Comparison of ENCODE assay signal across 9 cellular contexts in genomic region chr10:86710987-86711236, GRCh38. TPM values are rescaled to one million over a fixed set of nuclear protein-coding genes. Genes with fewer than 3 reads are reported as not detected.
DNase-seq lines count a peak whose midpoint lies in the region; ATAC-seq, FAIRE-seq and TF ChIP-seq lines count a peak whose summit lies in the region.
"Had no signal": no experiment of that assay in that cellular context is flagged by ENCODE, and none has a peak within 500 bp of the region (broad histone marks: within the 10 kb centered on the region; RNA-seq: fewer than 3 reads in every experiment).

No MANE protein-coding gene starts in this region.

- H3K4me2 ChIP-seq in H1 (ENCODE audit: insufficient read depth in 1 of 2, low read depth in 2 of 2, low read length in 2 of 2): peak overlapping the region; percentile 90 to 93

- no peaks in the 10 kb centered on the region for H4K20me1 ChIP-seq in H1 (replicated peaks in 1 of 2; ENCODE audit: control insufficient read depth in 1 of 2, insufficient read depth in 2 of 2, low read length in 2 of 2)

- no peak overlapping the region for H3K27ac ChIP-seq in H1 (ENCODE audit: low read depth, low read length)
- peak overlapping the region; percentile 98 for H3K27ac ChIP-seq in psoas muscle

- H2AFZ ChIP-seq in H1 (ENCODE audit: low read length): peak overlapping the region; percentile 88

- FAIRE-seq in GM12891 (lab: Jason Lieb, UNC) (no peak), H1 (lab: Jason Lieb, UNC) (no peak)

- TF ChIP-seq EP300 in H1 (IDR thresholded peaks at IDR 0.05; ENCODE audit: borderline replicate concordance in 1 of 2, low read depth in 2 of 2, low read length in 2 of 2): no peak

- no peak for TF ChIP-seq POLR2A in GM12891 (IDR thresholded peaks at IDR 0.05; ENCODE audit: low read depth, low read length)
- no peak for TF ChIP-seq POLR2A in NB4 (IDR thresholded peaks at IDR 0.05; ENCODE audit: extremely low read depth, insufficient read length)
- no peak for TF ChIP-seq POLR2A in H1 (IDR thresholded peaks at IDR 0.05; ENCODE audit: control extremely low read depth in 1 of 2, low read depth in 2 of 2, low read length in 2 of 2)

- CTCF ChIA-PET in H1 (lab: Charles Lee; ENCODE audit: partially characterized antibody): interaction anchor here (0.9 to 9.3 kb wide), 9 partner anchors 12 to 191 kb away, joined by 3 to 59 read pairs (median 5); no protein-coding TSS in a partner anchor

- H3K18ac ChIP-seq in H1 (ENCODE audit: extremely low read depth, low read length): peak overlapping the region; percentile 76

- H2BK15ac ChIP-seq in H1 (ENCODE audit: low read length): peak overlapping the region; percentile 94; the same call in 1 of the 2 replicates

- WGBS in H1 (ENCODE audit: extremely low coverage in 1 of 2, insufficient coverage in 1 of 2, insufficient read length in 1 of 2, insufficient replicate concordance in 2 of 2, low coverage in 1 of 2, low lambda C conversion rate in 2 of 2, missing lambda C conversion rate in 1 of 2), 2 experiments: 25% methylated on average over 11 of the region's 11 CpGs; no CpG with 5 or more reads in 1 of the 2 experiments
- WGBS in psoas muscle, 3 donors: 9 to 14% (median 13%) methylated on average over 8 to 11 of the region's 11 CpGs

- peak overlapping the region; percentile 24 for H4K5ac ChIP-seq in H1 (ENCODE audit: insufficient read length, low read depth, low read length)

- H3K36me3 ChIP-seq in H1 (ENCODE audit: control insufficient read depth in 2 of 4, insufficient read depth in 4 of 4, low read length in 3 of 4): no peaks in the 10 kb centered on the region
- H3K36me3 ChIP-seq in psoas muscle (ENCODE audit: insufficient read depth in 1 of 2, low read depth in 1 of 2): peaks cover 0 to 60% of the 10 kb centered on the region in 2 donors

- H3K4ac ChIP-seq in H1 (replicated peaks; ENCODE audit: insufficient read length, low read depth, low read length): peak overlapping the region; percentile 99

- peaks cover 3 to 27% (median 12%) of the 10 kb centered on the region in 4 experiments for H3K4me1 ChIP-seq in H1 (replicated peaks in 1 of 4; ENCODE audit: control insufficient read depth in 3 of 4, insufficient read depth in 4 of 4, low read length in 3 of 4)
- H3K4me1 ChIP-seq in psoas muscle: peaks cover 51% of the 10 kb centered on the region

- peaks cover 6% of the 10 kb centered on the region; the same call in 1 of the 2 replicates for H3K23me2 ChIP-seq in H1 (ENCODE audit: low read depth, low read length)

- H3K9me3 ChIP-seq in H1 (ENCODE audit: insufficient read depth in 2 of 2, low read depth in 1 of 2, low read length in 1 of 2) (no peaks in the 10 kb centered on the region), psoas muscle (no peaks in the 10 kb centered on the region)

- H2BK5ac ChIP-seq in H1 (ENCODE audit: low read depth, low read length): peak overlapping the region; percentile 82; the same call in 1 of the 2 replicates

- no peaks in the 10 kb centered on the region for H3K79me2 ChIP-seq in H1 (ENCODE audit: control insufficient read depth in 1 of 2, insufficient read depth in 2 of 2, low read length in 2 of 2)

- peak overlapping the region; percentile 98 for H4K91ac ChIP-seq in H1 (replicated peaks; ENCODE audit: insufficient read length, low read length)

- intact Hi-C loops in psoas muscle (cut with DNase I): loop anchor here (1.0 to 5.0 kb wide), 3 partner anchors 46 to 190 kb away; partner anchors contain the start of gene BMPR1A (in 1 of the 2)

- peak overlapping the region; percentile 80 for H2BK20ac ChIP-seq in H1 (ENCODE audit: low read length)

- no peak overlapping the region for H3K23ac ChIP-seq in H1 (ENCODE audit: insufficient read length)

- peak overlapping the region; percentile 43 for H3K4me3 ChIP-seq in NB4 (ENCODE audit: low read depth, low read length)
- H3K4me3 ChIP-seq in H1 (ENCODE audit: extremely low read depth in 1 of 4, insufficient read depth in 2 of 4, low read depth in 3 of 4, low read length in 4 of 4): peak overlapping the region in 1 of 4 experiments; percentile 67; a peak in 3 of 8 replicates
- peak overlapping the region; percentile 80 for H3K4me3 ChIP-seq in psoas muscle

- H2BK120ac ChIP-seq in H1 (replicated peaks; ENCODE audit: low read depth, low read length): peak overlapping the region; percentile 97

- peak overlapping the region; percentile 81 for H4K8ac ChIP-seq in H1 (ENCODE audit: extremely low read depth, insufficient read depth, low read length)

- ATAC-seq in psoas muscle (no peak), GM18517 (IDR thresholded peaks at IDR 0.05; ENCODE audit: unreplicated experiment) (no peak)

- peak overlapping the region; percentile 35 for H3K14ac ChIP-seq in H1 (ENCODE audit: insufficient read length)

- TF ChIP-seq CTCF in NB4 (IDR thresholded peaks at IDR 0.05; ENCODE audit: low read depth, low read length) (no peak), H1 (IDR thresholded peaks at IDR 0.05; ENCODE audit: control extremely low read depth in 1 of 3, insufficient read depth in 1 of 3, low read depth in 1 of 3, low read length in 3 of 3) (no peak), psoas muscle (IDR thresholded peaks at IDR 0.05) (no peak)

- DNase-seq in GM12891 (ENCODE audit: insufficient read length, low spot score): no peak
- DNase-seq in NB4 (ENCODE audit: low read depth): no peak
- no peak for DNase-seq in H1 (ENCODE audit: low read depth in 1 of 2, low spot score in 2 of 2)
- DNase-seq in psoas muscle: no peak
- no peak for DNase-seq in DMS53 treated with DMSO at 0.1 percent for 48 hours (lab: John Stamatoyannopoulos, UW; ENCODE audit: unreplicated experiment)
- DNase-seq in activated effector memory CD4-positive, alpha-beta T cell treated with Interleukin-2 at 50 U/mL for 16 hours: no peak
- no peak for DNase-seq in activated effector memory CD4-positive, alpha-beta T cell treated with anti-CD3 and anti-CD28 coated beads, Interleukin-2, amount 50 U/mL, for 16 hours

- POLR2A ChIA-PET in H1 (lab: Charles Lee; ENCODE audit: partially characterized antibody): interaction anchor here (0.7 to 5.7 kb wide), 6 partner anchors 11 to 185 kb away, joined by 3 to 45 read pairs (median 3); partner anchors contain the start of gene BMPR1A

- no peaks in the 10 kb centered on the region for H3K27me3 ChIP-seq in H1 (replicated peaks in 1 of 4; ENCODE audit: control insufficient read depth in 3 of 4, extremely low read depth in 1 of 4, insufficient read depth in 3 of 4, low read length in 3 of 4)
- H3K27me3 ChIP-seq in psoas muscle (ENCODE audit: insufficient read depth in 3 of 3, low read length in 2 of 3): no peaks in the 10 kb centered on the region

- peak overlapping the region; percentile 94; the same call in 1 of the 2 replicates for H2BK12ac ChIP-seq in H1 (ENCODE audit: low read depth, low read length)

- H3K56ac ChIP-seq in H1 (replicated peaks; ENCODE audit: insufficient read length, low read depth, low read length): no peak overlapping the region

- H3K9ac ChIP-seq in H1 (replicated peaks in 1 of 4; ENCODE audit: extremely low read depth in 1 of 4, low read depth in 3 of 4, low read length in 3 of 4): peak overlapping the region in 1 of 4 experiments; percentile 20; a peak in 2 of 7 replicates

- no peak for TF ChIP-seq RAD21 in H1 (IDR thresholded peaks at IDR 0.05 in 1 of 2, conservative IDR thresholded peaks at IDR 0.05 in 1 of 2; ENCODE audit: low read depth in 2 of 2, low read length in 2 of 2)

- peak overlapping the region; percentile 94; the same call in 1 of the 2 replicates for H2AK5ac ChIP-seq in H1 (ENCODE audit: low read depth, low read length)

- H3K79me1 ChIP-seq in H1 (ENCODE audit: low read depth, low read length): no peaks in the 10 kb centered on the region

TF ChIP-seq in GM12891, 5 proteins besides CTCF, POLR2A, EP300 and RAD21 (continues in another document):
- peak; percentile 41; the same call in 1 of the 2 replicates for TF ChIP-seq POLR2AphosphoS5 (IDR thresholded peaks at IDR 0.05; ENCODE audit: low read depth, low read length)

RNA-seq across cellular contexts. Expression of gene LDB3, which starts 42.6 kb away (rescaled TPM):
- polyA plus RNA-seq in GM12891 (2012; ENCODE audit: low read depth, missing spikeins): 0.12 TPM
- total RNA-seq in H1 (2021; fragmentation: NEBNext Ultra II Directional; extraction: Animal tissue kit (Norgen Biotek cat#: 25700)): 0.40 and 0.43 TPM in 2 replicates
- 0.17 and 0.20 TPM in 2 replicates for polyA plus RNA-seq in H1 (2011; rRNA removed)
- polyA plus RNA-seq in H1 (2011; cell fraction: cytosol; rRNA removed): 0.28 TPM
- 0.20 TPM for polyA plus RNA-seq in H1 (2011; cell fraction: nucleus; rRNA removed)
- 0.35 to 0.62 TPM (median 0.59 TPM) in 4 replicates for polyA plus RNA-seq in H1 (2012, experiment 1 of 2)
- 0.17 TPM for polyA plus RNA-seq in H1 (2012, experiment 2 of 2)
- 0.55 TPM for polyA plus RNA-seq in H1 (2013, experiment 1 of 2)
- 0.74 TPM for polyA plus RNA-seq in H1 (2013, experiment 2 of 2)
- 0.49 and 1.2 TPM in 2 replicates for polyA minus RNA-seq in H1 (2011; rRNA and poly(A)+ RNA removed)
- polyA minus RNA-seq in H1 (2011; cell fraction: cytosol; rRNA and poly(A)+ RNA removed): 0.29 TPM
- 1.1 TPM for polyA minus RNA-seq in H1 (2011; cell fraction: nucleus; rRNA and poly(A)+ RNA removed)
- total RNA-seq in psoas muscle: 1,000 to 10,000 TPM in 1 of 4 donors, 100 to 1,000 TPM in 3; 615 to 2,187 (median 685) TPM
- 100 to 1,000 TPM; 108 to 518 (median 274) TPM for polyA plus RNA-seq in psoas muscle
- total RNA-seq: HT1080 had no signal

RNA-seq across cellular contexts. Expression of gene BMPR1A, which starts 45.5 kb away (rescaled TPM):
- 10.4 TPM for polyA plus RNA-seq in GM12891 (2012; ENCODE audit: low read depth, missing spikeins)
- 120 and 129 TPM in 2 replicates for total RNA-seq in H1 (2021; fragmentation: NEBNext Ultra II Directional; extraction: Animal tissue kit (Norgen Biotek cat#: 25700))
- polyA plus RNA-seq in H1 (2011; rRNA removed) (19.0 and 34.4 TPM in 2 replicates), psoas muscle (10 to 100 TPM in 1 of 3 donors, 1 to 10 TPM in 2; 4.6 to 22.7 (median 6.0) TPM)
- 41.1 TPM for polyA plus RNA-seq in H1 (2011; cell fraction: cytosol; rRNA removed)
- 13.5 TPM for polyA plus RNA-seq in H1 (2011; cell fraction: nucleus; rRNA removed)
- 40.9 to 73.5 TPM (median 51.4 TPM) in 4 replicates for polyA plus RNA-seq in H1 (2012, experiment 1 of 2)
- 3.5 TPM for polyA plus RNA-seq in H1 (2012, experiment 2 of 2)
- 67.6 TPM for polyA plus RNA-seq in H1 (2013, experiment 1 of 2)
- polyA plus RNA-seq in H1 (2013, experiment 2 of 2): 82.8 TPM
- polyA minus RNA-seq in H1 (2011; rRNA and poly(A)+ RNA removed): 99.8 and 152 TPM in 2 replicates
- 45.4 TPM for polyA minus RNA-seq in H1 (2011; cell fraction: cytosol; rRNA and poly(A)+ RNA removed)
- 52.9 TPM for polyA minus RNA-seq in H1 (2011; cell fraction: nucleus; rRNA and poly(A)+ RNA removed)
- 10 to 100 TPM; 12.0 to 30.0 (median 26.2) TPM for total RNA-seq in psoas muscle

RNA-seq across cellular contexts. Expression of gene OPN4, which starts 56.6 kb away (rescaled TPM):
- polyA plus RNA-seq in GM12891 (2012; ENCODE audit: low read depth, missing spikeins): not detected
- not detected in 2 replicates for total RNA-seq in H1 (2021; fragmentation: NEBNext Ultra II Directional; extraction: Animal tissue kit (Norgen Biotek cat#: 25700))
- not detected in 2 replicates for polyA plus RNA-seq in H1 (2011; rRNA removed)
- polyA plus RNA-seq in H1 (2011; cell fraction: cytosol; rRNA removed): not detected
- not detected for polyA plus RNA-seq in H1 (2011; cell fraction: nucleus; rRNA removed)
- not detected in 4 replicates for polyA plus RNA-seq in H1 (2012, experiment 1 of 2)
- not detected for polyA plus RNA-seq in H1 (2012, experiment 2 of 2)
- polyA plus RNA-seq in H1 (2013, experiment 1 of 2): not detected
- polyA plus RNA-seq in H1 (2013, experiment 2 of 2): not detected
- polyA minus RNA-seq in H1 (2011; rRNA and poly(A)+ RNA removed): not detected in 2 replicates
- polyA minus RNA-seq in H1 (2011; cell fraction: cytosol; rRNA and poly(A)+ RNA removed): not detected
- polyA minus RNA-seq in H1 (2011; cell fraction: nucleus; rRNA and poly(A)+ RNA removed): not detected
- total RNA-seq in psoas muscle: under 1 TPM; 0.12 to 0.49 (median 0.32) TPM
- polyA plus RNA-seq in psoas muscle: under 1 TPM; 0.14 to 0.23 (median 0.23) TPM
- total RNA-seq: HT1080 had no signal

Comparison
In these comparisons a context has a peak if more than half of its experiments do, and no peak if none do; other contexts are left out.
1. RNA of gene LDB3, which starts 42.6 kb away (total RNA-seq): 615 to 2,187 TPM in psoas muscle; 0.40 to 0.43 TPM in H1; every median in the first group is over 100 times any median in the second.